In genomic region chr1:178093958-178094751, GRCh38 we compare ENCODE assay signal across 8 cellular contexts. TPM values are rescaled to one million over a fixed set of nuclear protein-coding genes. Genes with fewer than 3 reads are reported as not detected.
DNase-seq lines count a peak whose midpoint lies in the region; ATAC-seq, FAIRE-seq and TF ChIP-seq lines count a peak whose summit lies in the region.

RASAL2 (plus strand) TSS chr1:178094104; CDS start chr1:178094493, 389 bp downstream.

- intact Hi-C loops in tibial artery (cut with DNase I; ENCODE audit: low total_unique reads) = no loop called here

- H3K27ac ChIP-seq in tibial artery = peak within 1 kb of the TSS; percentile 90 to 92

- no peaks in the 10 kb centered on the region for H3K36me3 Mint-ChIP-seq in activated T-cell treated with anti-CD3 and anti-CD28 coated beads, Interleukin-2, amount 50 U/mL, for 4 hours (ENCODE audit: insufficient read depth)

- ATAC-seq in activated T-cell treated with anti-CD3 and anti-CD28 coated beads, Interleukin-2, amount 50 U/mL, for 4 hours = peak; percentile 46 to 60
- ATAC-seq in esophagus mucosa = peak; percentile 71

- no peak for FAIRE-seq in H54 (lab: Jason Lieb, UNC)

- H3K4me3 ChIP-seq in LNCaP clone FGC (ENCODE audit: low read depth, low read length) = peak within 1 kb of the TSS; percentile 79
- peak within 1 kb of the TSS; percentile 86 to 96 for H3K4me3 ChIP-seq in tibial artery

- peaks cover 62% of the 10 kb centered on the region for H3K27me3 Mint-ChIP-seq in activated T-cell treated with anti-CD3 and anti-CD28 coated beads, Interleukin-2, amount 50 U/mL, for 4 hours (ENCODE audit: low read depth)

- H3K4me3 Mint-ChIP-seq in activated T-cell treated with anti-CD3 and anti-CD28 coated beads, Interleukin-2, amount 50 U/mL, for 4 hours = peak within 1 kb of the TSS; percentile 64

- H3K27me3 ChIP-seq in tibial artery = no peaks in the 10 kb centered on the region

- TF ChIP-seq CTCF in LNCaP clone FGC (IDR thresholded peaks at IDR 0.05; ENCODE audit: control insufficient read depth, extremely low read depth, insufficient read depth) (peak; percentile 51), tibial artery (IDR thresholded peaks at IDR 0.05) (no peak)

- H3K4me1 ChIP-seq in tibial artery = peaks cover 0 to 39% (median 16%) of the 10 kb centered on the region in 4 donors

- peaks cover 11% of the 10 kb centered on the region for H3K4me1 Mint-ChIP-seq in activated T-cell treated with anti-CD3 and anti-CD28 coated beads, Interleukin-2, amount 50 U/mL, for 4 hours (ENCODE audit: low read depth)

- H3K9me3 Mint-ChIP-seq in activated T-cell treated with anti-CD3 and anti-CD28 coated beads, Interleukin-2, amount 50 U/mL, for 4 hours = no peaks in the 10 kb centered on the region

- H3K36me3 ChIP-seq in tibial artery = no peaks in the 10 kb centered on the region

- TF ChIP-seq POLR2A in H54 (IDR thresholded peaks at IDR 0.05; ENCODE audit: low read depth, low read length) = no peak; the same call in 1 of the 2 replicates

- no peak for DNase-seq in activated T-cell treated with anti-CD3 and anti-CD28 coated beads, Interleukin-2, amount 50 U/mL, for 4 hours
- no peak for DNase-seq in activated T-cell treated with anti-CD3 and anti-CD28 coated beads for 4 hours
- peak; percentile 42 for DNase-seq in H54 (ENCODE audit: insufficient read length, low spot score)
- DNase-seq in LNCaP clone FGC (ENCODE audit: low read depth) = no peak
- DNase-seq in UCSD-AML1 (lab: John Stamatoyannopoulos, UW; ENCODE audit: unreplicated experiment) = peak; percentile 82
- DNase-seq in middle frontal gyrus (ENCODE audit: extremely low spot score, low spot score) = peak; percentile 12
- DNase-seq in tibial artery = peak; percentile 58 to 83

- H3K9me3 ChIP-seq in tibial artery = no peaks in the 10 kb centered on the region

RNA-seq across cellular contexts. Expression of gene RASAL2, which starts in this region (rescaled TPM):
- under 1 TPM; 0.03 to 0.15 (median 0.08) TPM for total RNA-seq in activated T-cell treated with anti-CD3 and anti-CD28 coated beads, Interleukin-2, amount 50 U/mL, for 4 hours
- total RNA-seq in esophagus mucosa = 19.2 TPM

Comparison
In these comparisons a context has a peak if more than half of its experiments do, and no peak if none do; other contexts are left out.
1. RNA of gene RASAL2 (total RNA-seq): 19.2 TPM in esophagus mucosa (single experiment); 0.03 to 0.15 TPM in activated T-cell treated with anti-CD3 and anti-CD28 coated beads, Interleukin-2, amount 50 U/mL, for 4 hours; every median in the first group is over 10 times any median in the second.
2. Peak in ATAC-seq in activated T-cell treated with anti-CD3 and anti-CD28 coated beads, Interleukin-2, amount 50 U/mL, for 4 hours; RNA of the gene not detected or under 1 TPM.
3. DNase-seq: peak in H54 (single experiment), UCSD-AML1 (single experiment), middle frontal gyrus (single experiment) and tibial artery (2 of 2); none in activated T-cell treated with anti-CD3 and anti-CD28 coated beads, Interleukin-2, amount 50 U/mL, for 4 hours (single experiment), activated T-cell treated with anti-CD3 and anti-CD28 coated beads for 4 hours (single experiment) and LNCaP clone FGC (single experiment).